Comparison of ENCODE assay signal across 1 cellular context in the genomic region with DNA sequence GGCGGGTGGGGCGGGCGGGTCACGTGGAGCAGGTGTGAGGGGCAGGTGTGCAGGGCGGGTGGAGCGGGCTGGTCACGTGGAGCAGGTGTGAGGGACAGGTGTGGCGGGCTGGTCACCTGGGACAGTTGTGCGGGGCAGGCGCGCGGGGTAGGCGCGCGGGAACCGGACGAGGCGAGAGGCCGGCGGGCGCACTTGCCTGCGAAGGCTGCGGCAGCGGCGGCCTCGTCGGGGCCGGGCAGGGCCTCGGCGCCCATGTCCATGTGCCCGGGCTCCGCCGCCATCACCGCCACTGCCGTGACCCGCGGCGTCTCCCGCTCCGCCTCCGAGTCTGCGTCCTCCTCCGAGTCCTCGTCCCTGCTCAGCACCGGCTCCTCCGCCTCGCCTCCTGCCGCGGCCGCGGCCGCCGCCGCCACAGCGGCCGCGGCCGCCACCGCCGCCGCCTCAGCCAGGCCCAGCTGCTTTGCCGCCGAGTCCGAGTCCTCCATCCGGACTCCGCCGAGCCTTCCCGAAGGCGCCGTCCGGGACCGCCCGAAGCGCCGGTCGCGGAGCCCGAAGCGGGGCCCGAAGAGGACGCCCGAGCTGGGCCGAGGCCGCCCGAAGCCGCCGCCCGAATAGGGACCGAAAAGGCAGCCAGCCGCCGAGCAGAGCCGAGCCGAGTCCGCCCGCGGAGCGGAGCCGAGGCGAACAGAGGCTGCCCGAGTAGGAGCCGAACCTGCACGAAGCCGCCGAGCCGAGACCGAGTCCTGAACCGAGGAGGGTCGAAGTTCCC.
TF ChIP-seq lines count a peak whose summit lies in the region.

A gene with protein sequence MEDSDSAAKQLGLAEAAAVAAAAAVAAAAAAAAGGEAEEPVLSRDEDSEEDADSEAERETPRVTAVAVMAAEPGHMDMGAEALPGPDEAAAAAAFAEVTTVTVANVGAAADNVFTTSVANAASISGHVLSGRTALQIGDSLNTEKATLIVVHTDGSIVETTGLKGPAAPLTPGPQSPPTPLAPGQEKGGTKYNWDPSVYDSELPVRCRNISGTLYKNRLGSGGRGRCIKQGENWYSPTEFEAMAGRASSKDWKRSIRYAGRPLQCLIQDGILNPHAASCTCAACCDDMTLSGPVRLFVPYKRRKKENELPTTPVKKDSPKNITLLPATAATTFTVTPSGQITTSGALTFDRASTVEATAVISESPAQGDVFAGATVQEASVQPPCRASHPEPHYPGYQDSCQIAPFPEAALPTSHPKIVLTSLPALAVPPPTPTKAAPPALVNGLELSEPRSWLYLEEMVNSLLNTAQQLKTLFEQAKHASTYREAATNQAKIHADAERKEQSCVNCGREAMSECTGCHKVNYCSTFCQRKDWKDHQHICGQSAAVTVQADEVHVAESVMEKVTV (minus strand): TSS at position 660 of the 769 bp plus-strand sequence. CDS start 175 bp downstream, at position 485.

TF ChIP-seq in K562, 482 proteins besides CTCF, POLR2A, EP300 and RAD21 (continued from another document and continues in another):
- TF ChIP-seq, protein P1, sequence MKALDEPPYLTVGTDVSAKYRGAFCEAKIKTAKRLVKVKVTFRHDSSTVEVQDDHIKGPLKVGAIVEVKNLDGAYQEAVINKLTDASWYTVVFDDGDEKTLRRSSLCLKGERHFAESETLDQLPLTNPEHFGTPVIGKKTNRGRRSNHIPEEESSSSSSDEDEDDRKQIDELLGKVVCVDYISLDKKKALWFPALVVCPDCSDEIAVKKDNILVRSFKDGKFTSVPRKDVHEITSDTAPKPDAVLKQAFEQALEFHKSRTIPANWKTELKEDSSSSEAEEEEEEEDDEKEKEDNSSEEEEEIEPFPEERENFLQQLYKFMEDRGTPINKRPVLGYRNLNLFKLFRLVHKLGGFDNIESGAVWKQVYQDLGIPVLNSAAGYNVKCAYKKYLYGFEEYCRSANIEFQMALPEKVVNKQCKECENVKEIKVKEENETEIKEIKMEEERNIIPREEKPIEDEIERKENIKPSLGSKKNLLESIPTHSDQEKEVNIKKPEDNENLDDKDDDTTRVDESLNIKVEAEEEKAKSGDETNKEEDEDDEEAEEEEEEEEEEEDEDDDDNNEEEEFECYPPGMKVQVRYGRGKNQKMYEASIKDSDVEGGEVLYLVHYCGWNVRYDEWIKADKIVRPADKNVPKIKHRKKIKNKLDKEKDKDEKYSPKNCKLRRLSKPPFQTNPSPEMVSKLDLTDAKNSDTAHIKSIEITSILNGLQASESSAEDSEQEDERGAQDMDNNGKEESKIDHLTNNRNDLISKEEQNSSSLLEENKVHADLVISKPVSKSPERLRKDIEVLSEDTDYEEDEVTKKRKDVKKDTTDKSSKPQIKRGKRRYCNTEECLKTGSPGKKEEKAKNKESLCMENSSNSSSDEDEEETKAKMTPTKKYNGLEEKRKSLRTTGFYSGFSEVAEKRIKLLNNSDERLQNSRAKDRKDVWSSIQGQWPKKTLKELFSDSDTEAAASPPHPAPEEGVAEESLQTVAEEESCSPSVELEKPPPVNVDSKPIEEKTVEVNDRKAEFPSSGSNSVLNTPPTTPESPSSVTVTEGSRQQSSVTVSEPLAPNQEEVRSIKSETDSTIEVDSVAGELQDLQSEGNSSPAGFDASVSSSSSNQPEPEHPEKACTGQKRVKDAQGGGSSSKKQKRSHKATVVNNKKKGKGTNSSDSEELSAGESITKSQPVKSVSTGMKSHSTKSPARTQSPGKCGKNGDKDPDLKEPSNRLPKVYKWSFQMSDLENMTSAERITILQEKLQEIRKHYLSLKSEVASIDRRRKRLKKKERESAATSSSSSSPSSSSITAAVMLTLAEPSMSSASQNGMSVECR (CRISPR knock-in tag; IDR thresholded peaks at IDR 0.05), result no peak
- TF ChIP-seq RBM14 (IDR thresholded peaks at IDR 0.05; ENCODE audit: borderline replicate concordance, insufficient read depth, low read depth, low read length) (no peak), ZNF76 (CRISPR knock-in tag; IDR thresholded peaks at IDR 0.05; ENCODE audit: borderline replicate concordance) (0 out of 2 replicates have a peak, but pooled peaks have one; percentile 57), MYC (IDR thresholded peaks at IDR 0.05; ENCODE audit: low read depth, low read length) (peak; percentile 65; the same call in 1 of the 2 replicates), MYC (CRISPR knock-in tag; IDR thresholded peaks at IDR 0.05; ENCODE audit: borderline replicate concordance, low read depth) (no peak), POLR2G (IDR thresholded peaks at IDR 0.05; ENCODE audit: low read depth, low read length) (peak; percentile 75), IFI16 (CRISPR knock-in tag; IDR thresholded peaks at IDR 0.05) (no peak), SUPT5H (IDR thresholded peaks at IDR 0.05) (no peak), ZNF766 (CRISPR knock-in tag; conservative IDR thresholded peaks at IDR 0.05) (no peak), ERF (CRISPR knock-in tag; IDR thresholded peaks at IDR 0.05) (peak; percentile 91), HMGN3 (IDR thresholded peaks at IDR 0.05; ENCODE audit: borderline replicate concordance, extremely low read depth, insufficient read length, low read depth, low read length) (peak; percentile 47), ZBTB1 (CRISPR knock-in tag; IDR thresholded peaks at IDR 0.05; ENCODE audit: borderline replicate concordance, low read depth) (no peak), CXXC5 (CRISPR knock-in tag; IDR thresholded peaks at IDR 0.05) (peak; percentile 93), HNRNPLL (IDR thresholded peaks at IDR 0.05; ENCODE audit: low read depth, low read length, poor library complexity, severe bottlenecking) (peak; percentile 12), E2F3 (CRISPR knock-in tag; IDR thresholded peaks at IDR 0.05) (peak; percentile 90)
- TF ChIP-seq, protein P2, sequence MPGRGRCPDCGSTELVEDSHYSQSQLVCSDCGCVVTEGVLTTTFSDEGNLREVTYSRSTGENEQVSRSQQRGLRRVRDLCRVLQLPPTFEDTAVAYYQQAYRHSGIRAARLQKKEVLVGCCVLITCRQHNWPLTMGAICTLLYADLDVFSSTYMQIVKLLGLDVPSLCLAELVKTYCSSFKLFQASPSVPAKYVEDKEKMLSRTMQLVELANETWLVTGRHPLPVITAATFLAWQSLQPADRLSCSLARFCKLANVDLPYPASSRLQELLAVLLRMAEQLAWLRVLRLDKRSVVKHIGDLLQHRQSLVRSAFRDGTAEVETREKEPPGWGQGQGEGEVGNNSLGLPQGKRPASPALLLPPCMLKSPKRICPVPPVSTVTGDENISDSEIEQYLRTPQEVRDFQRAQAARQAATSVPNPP (IDR thresholded peaks at IDR 0.05; ENCODE audit: borderline replicate concordance, insufficient read depth, insufficient read length), result no peak
- TF ChIP-seq, protein P3, sequence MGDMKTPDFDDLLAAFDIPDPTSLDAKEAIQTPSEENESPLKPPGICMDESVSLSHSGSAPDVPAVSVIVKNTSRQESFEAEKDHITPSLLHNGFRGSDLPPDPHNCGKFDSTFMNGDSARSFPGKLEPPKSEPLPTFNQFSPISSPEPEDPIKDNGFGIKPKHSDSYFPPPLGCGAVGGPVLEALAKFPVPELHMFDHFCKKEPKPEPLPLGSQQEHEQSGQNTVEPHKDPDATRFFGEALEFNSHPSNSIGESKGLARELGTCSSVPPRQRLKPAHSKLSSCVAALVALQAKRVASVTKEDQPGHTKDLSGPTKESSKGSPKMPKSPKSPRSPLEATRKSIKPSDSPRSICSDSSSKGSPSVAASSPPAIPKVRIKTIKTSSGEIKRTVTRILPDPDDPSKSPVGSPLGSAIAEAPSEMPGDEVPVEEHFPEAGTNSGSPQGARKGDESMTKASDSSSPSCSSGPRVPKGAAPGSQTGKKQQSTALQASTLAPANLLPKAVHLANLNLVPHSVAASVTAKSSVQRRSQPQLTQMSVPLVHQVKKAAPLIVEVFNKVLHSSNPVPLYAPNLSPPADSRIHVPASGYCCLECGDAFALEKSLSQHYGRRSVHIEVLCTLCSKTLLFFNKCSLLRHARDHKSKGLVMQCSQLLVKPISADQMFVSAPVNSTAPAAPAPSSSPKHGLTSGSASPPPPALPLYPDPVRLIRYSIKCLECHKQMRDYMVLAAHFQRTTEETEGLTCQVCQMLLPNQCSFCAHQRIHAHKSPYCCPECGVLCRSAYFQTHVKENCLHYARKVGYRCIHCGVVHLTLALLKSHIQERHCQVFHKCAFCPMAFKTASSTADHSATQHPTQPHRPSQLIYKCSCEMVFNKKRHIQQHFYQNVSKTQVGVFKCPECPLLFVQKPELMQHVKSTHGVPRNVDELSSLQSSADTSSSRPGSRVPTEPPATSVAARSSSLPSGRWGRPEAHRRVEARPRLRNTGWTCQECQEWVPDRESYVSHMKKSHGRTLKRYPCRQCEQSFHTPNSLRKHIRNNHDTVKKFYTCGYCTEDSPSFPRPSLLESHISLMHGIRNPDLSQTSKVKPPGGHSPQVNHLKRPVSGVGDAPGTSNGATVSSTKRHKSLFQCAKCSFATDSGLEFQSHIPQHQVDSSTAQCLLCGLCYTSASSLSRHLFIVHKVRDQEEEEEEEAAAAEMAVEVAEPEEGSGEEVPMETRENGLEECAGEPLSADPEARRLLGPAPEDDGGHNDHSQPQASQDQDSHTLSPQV (IDR thresholded peaks at IDR 0.05), result peak; percentile 93
- TF ChIP-seq, protein P4, sequence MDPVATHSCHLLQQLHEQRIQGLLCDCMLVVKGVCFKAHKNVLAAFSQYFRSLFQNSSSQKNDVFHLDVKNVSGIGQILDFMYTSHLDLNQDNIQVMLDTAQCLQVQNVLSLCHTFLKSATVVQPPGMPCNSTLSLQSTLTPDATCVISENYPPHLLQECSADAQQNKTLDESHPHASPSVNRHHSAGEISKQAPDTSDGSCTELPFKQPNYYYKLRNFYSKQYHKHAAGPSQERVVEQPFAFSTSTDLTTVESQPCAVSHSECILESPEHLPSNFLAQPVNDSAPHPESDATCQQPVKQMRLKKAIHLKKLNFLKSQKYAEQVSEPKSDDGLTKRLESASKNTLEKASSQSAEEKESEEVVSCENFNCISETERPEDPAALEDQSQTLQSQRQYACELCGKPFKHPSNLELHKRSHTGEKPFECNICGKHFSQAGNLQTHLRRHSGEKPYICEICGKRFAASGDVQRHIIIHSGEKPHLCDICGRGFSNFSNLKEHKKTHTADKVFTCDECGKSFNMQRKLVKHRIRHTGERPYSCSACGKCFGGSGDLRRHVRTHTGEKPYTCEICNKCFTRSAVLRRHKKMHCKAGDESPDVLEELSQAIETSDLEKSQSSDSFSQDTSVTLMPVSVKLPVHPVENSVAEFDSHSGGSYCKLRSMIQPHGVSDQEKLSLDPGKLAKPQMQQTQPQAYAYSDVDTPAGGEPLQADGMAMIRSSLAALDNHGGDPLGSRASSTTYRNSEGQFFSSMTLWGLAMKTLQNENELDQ (CRISPR knock-in tag; IDR thresholded peaks at IDR 0.05; ENCODE audit: borderline replicate concordance), result no peak
- TF ChIP-seq, protein P5, sequence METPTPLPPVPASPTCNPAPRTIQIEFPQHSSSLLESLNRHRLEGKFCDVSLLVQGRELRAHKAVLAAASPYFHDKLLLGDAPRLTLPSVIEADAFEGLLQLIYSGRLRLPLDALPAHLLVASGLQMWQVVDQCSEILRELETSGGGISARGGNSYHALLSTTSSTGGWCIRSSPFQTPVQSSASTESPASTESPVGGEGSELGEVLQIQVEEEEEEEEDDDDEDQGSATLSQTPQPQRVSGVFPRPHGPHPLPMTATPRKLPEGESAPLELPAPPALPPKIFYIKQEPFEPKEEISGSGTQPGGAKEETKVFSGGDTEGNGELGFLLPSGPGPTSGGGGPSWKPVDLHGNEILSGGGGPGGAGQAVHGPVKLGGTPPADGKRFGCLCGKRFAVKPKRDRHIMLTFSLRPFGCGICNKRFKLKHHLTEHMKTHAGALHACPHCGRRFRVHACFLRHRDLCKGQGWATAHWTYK (CRISPR knock-in tag; IDR thresholded peaks at IDR 0.05), result peak; percentile 83
- TF ChIP-seq, protein P6, sequence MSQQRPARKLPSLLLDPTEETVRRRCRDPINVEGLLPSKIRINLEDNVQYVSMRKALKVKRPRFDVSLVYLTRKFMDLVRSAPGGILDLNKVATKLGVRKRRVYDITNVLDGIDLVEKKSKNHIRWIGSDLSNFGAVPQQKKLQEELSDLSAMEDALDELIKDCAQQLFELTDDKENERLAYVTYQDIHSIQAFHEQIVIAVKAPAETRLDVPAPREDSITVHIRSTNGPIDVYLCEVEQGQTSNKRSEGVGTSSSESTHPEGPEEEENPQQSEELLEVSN (IDR thresholded peaks at IDR 0.05; ENCODE audit: borderline replicate concordance in 1 of 2, extremely low read depth in 1 of 2, insufficient read depth in 1 of 2, insufficient read length in 1 of 2, low read depth in 1 of 2, low read length in 1 of 2, poor library complexity in 1 of 2, severe bottlenecking in 1 of 2), result peak; percentile 97 to 99
- TF ChIP-seq, protein P7, sequence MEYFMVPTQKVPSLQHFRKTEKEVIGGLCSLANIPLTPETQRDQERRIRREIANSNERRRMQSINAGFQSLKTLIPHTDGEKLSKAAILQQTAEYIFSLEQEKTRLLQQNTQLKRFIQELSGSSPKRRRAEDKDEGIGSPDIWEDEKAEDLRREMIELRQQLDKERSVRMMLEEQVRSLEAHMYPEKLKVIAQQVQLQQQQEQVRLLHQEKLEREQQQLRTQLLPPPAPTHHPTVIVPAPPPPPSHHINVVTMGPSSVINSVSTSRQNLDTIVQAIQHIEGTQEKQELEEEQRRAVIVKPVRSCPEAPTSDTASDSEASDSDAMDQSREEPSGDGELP (CRISPR knock-in tag; IDR thresholded peaks at IDR 0.05; ENCODE audit: borderline replicate concordance), result peak; percentile 45; the same call in 1 of the 2 replicates
- TF ChIP-seq, protein P8, sequence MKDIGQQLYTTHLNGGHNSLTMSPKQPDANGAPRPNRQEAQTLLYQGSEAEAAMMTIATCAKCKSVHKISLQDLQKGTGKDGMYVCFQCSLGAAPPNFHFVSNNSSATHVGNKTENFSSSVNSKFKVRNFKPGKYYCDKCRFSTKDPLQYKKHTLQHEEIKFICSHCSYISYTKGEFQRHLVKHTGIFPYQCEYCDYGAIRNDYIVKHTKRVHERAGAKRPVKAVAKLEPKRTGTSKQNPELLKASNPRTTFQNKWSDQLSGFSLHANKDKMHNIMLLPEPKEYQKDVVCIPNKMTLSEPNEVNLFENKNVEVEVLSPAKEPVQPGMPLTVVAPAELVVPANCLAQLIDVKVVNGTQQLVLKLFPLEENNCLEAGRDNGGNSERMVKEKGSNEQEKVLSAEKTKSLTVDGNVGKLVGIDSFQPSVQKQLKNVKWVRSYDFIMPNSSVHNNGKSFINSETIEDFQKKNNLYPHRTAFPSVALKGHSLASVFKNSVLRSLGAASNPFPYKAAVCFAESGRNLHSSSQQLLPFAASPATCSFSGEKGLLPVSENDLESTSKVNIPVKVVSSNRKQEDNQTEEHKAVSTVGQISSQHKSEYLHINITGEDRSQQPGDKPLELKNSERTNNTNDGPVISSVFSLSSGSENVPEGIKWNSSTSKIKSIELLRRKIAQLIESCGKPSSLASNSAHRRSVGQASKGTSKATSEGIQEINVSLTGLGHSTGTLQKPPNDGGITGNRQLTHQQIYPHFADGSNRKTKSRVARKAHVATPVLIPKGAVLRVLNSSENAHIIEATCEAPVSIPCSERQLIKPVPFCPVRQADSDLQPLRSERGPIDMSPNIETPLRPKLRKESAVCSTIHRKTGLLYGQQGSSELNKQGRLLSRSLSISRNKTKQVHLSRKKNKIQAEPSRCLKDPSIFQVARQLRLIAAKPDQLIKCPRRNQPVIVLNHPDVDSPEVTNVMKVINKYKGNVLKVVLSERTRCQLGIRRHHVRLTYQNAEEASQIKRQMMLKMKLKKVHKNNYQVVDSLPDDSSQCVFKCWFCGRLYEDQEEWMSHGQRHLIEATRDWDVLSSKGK (CRISPR knock-in tag; IDR thresholded peaks at IDR 0.05), result no peak
- TF ChIP-seq, protein P9, sequence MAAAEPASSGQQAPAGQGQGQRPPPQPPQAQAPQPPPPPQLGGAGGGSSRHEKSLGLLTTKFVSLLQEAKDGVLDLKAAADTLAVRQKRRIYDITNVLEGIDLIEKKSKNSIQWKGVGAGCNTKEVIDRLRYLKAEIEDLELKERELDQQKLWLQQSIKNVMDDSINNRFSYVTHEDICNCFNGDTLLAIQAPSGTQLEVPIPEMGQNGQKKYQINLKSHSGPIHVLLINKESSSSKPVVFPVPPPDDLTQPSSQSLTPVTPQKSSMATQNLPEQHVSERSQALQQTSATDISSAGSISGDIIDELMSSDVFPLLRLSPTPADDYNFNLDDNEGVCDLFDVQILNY (CRISPR knock-in tag; IDR thresholded peaks at IDR 0.05), result peak; percentile 75; the same call in 1 of the 2 replicates
